22 cellular contexts compared by ENCODE assay signal in genomic region chr3:18114894-18115293, GRCh38.
"Had no signal": no experiment of that assay in that cellular context is flagged by ENCODE, and none has a peak within 500 bp of the region (broad histone marks: within the 10 kb centered on the region; RNA-seq: fewer than 3 reads in every experiment).

No MANE protein-coding gene starts in this region.

- H3K9me3 ChIP-seq: esophagus muscularis mucosa, ovary, psoas muscle, tibial artery had no signal

- FAIRE-seq: endometrium, urothelium cell line had no signal

- H3K4me3 ChIP-seq: esophagus muscularis mucosa, ovary, psoas muscle, tibial artery had no signal

- DNase-seq: activated CD4-positive, alpha-beta T cell treated with anti-CD3 and anti-CD28 coated beads, Interleukin-2, amount 10 ng/mL, durations not matched to agents 7 days and 5 days; activated CD8-positive, alpha-beta T cell treated with anti-CD3 and anti-CD28 coated beads, Interleukin-2, amount 10 ng/mL, durations not matched to agents 7 days and 5 days; activated effector memory CD4-positive, alpha-beta T cell treated with Interleukin-2 at 50 U/mL for 16 hours; activated naive CD4-positive, alpha-beta T cell treated with anti-CD3 and anti-CD28 coated beads, Interleukin-2, amount 50 U/mL, for 16 hours; activated T-cell treated with anti-CD3 and anti-CD28 coated beads, Interleukin-2, amount 50 U/mL, for 4 hours; aorta; cerebellar nuclear complex; cortex of kidney; immature natural killer cell; left cardiac atrium; mesendoderm; naive thymus-derived CD8-positive, alpha-beta T cell; ovary; psoas muscle; right cardiac atrium; stimulated activated CD4-positive, alpha-beta T cell treated with anti-CD3 and anti-CD28 coated beads, Interleukin-2, amount 100 ng/mL, for 24 hours; stimulated activated naive CD4-positive, alpha-beta T cell treated with Interleukin-2 at 50 U/mL for 16 hours; tibial artery had no signal

- H3K4me1 ChIP-seq: esophagus muscularis mucosa, psoas muscle, tibial artery had no signal

- ATAC-seq: activated CD4-positive, CD25-positive, alpha-beta regulatory T cell treated with anti-CD3 and anti-CD28 coated beads, Interleukin-2, amount 50 U/mL, for 24 hours; activated CD8-positive, alpha-beta T cell treated with anti-CD3 and anti-CD28 coated beads, Interleukin-2, amount 10 ng/mL, durations not matched to agents 7 days and 5 days; activated T-cell treated with anti-CD3 and anti-CD28 coated beads, Interleukin-2, amount 50 U/mL, for 4 hours; left cardiac atrium; naive thymus-derived CD8-positive, alpha-beta T cell; psoas muscle; right cardiac atrium had no signal

- H3K27ac ChIP-seq: esophagus muscularis mucosa, ovary, psoas muscle, tibial artery had no signal
